8 cellular contexts compared by ENCODE assay signal in genomic region chr19:47210689-47211316, GRCh38. TPM values are rescaled to one million over a fixed set of nuclear protein-coding genes. Genes with fewer than 3 reads are reported as not detected.
DNase-seq lines count a peak whose midpoint lies in the region; ATAC-seq and TF ChIP-seq lines count a peak whose summit lies in the region.

No MANE protein-coding gene starts in this region.

- WGBS in transverse colon (ENCODE audit: low coverage in 1 of 2), 2 donors, result 30 to 46% methylated on average over 9 to 19 of the region's 19 CpGs

- peak overlapping the region in 2 of 3 donors; percentile 10 to 90 for H3K27ac Mint-ChIP-seq in IgD-negative memory B cell
- peak overlapping the region; percentile 89 for H3K27ac Mint-ChIP-seq in activated T-helper 2 cell treated with anti-CD3 and anti-CD28 coated beads, Interferon-gamma antibody, Interleukin-2, Interleukin-4, amounts not matched to agents 10 μg/mL and 5 μg/mL and 100 μg/mL, durations not matched to agents 14 hours and 24 hours and 36 hours

- in situ Hi-C loops in transverse colon (cut with MboI; ENCODE audit: low pct_ligation_motif_present in 1 of 4, low pct_unique_long_range_greater_than_20kb in 1 of 4, low sequenced_read_pairs in 3 of 4), result no loop called here

- intact Hi-C loops in activated T-helper 2 cell treated with anti-CD3 and anti-CD28 coated beads, Interferon-gamma antibody, Interleukin-2, Interleukin-4, amounts not matched to agents 10 μg/mL and 5 μg/mL and 100 μg/mL, durations not matched to agents 14 hours and 24 hours and 36 hours (cut with micrococcal nuclease), result loop anchor here (1.0 kb wide), 2 partner anchors 14 to 33 kb away; no protein-coding TSS in a partner anchor
- intact Hi-C loops in transverse colon (cut with DNase I; ENCODE audit: low total_unique reads), result no loop called here

- TF ChIP-seq CTCF in RWPE2 (IDR thresholded peaks at IDR 0.05; ENCODE audit: poor library complexity, severe bottlenecking) (peak; percentile 86), foreskin fibroblast (IDR thresholded peaks at IDR 0.05; ENCODE audit: low read depth, low read length) (peak; percentile 68), omental fat pad (IDR thresholded peaks at IDR 0.05) (peak in 2 of 3 donors; percentile 39 to 72), transverse colon (IDR thresholded peaks at IDR 0.05) (peak; percentile 81 to 95 (median 88))

- H3K4me1 Mint-ChIP-seq in IgD-negative memory B cell, result peaks cover 5 to 7% (median 5%) of the 10 kb centered on the region in 3 donors
- peaks cover 10% of the 10 kb centered on the region for H3K4me1 Mint-ChIP-seq in activated T-helper 2 cell treated with anti-CD3 and anti-CD28 coated beads, Interferon-gamma antibody, Interleukin-2, Interleukin-4, amounts not matched to agents 10 μg/mL and 5 μg/mL and 100 μg/mL, durations not matched to agents 14 hours and 24 hours and 36 hours (ENCODE audit: low read depth)

- peak; percentile 91 for DNase-seq in DMS 273 (lab: John Stamatoyannopoulos, UW; ENCODE audit: unreplicated experiment)
- no peak for DNase-seq in RWPE2 (ENCODE audit: low spot score)
- peak; percentile 66 for DNase-seq in activated T-helper 2 cell treated with anti-CD3 and anti-CD28 coated beads, Interferon-gamma antibody, Interleukin-2, Interleukin-4, amounts not matched to agents 10 μg/mL and 5 μg/mL and 100 μg/mL, durations not matched to agents 14 hours and 24 hours and 36 hours (ENCODE audit: low spot score)
- DNase-seq in foreskin fibroblast, result peak; percentile 56 to 89
- peak; percentile 97 for DNase-seq in omental fat pad (ENCODE audit: low spot score)
- peak; percentile 86 for DNase-seq in transverse colon

- no peaks in the 10 kb centered on the region for H3K9me3 ChIP-seq in RWPE2 (ENCODE audit: severe bottlenecking)
- no peaks in the 10 kb centered on the region for H3K9me3 ChIP-seq in transverse colon

- TF ChIP-seq POLR2A in transverse colon (IDR thresholded peaks at IDR 0.05), result no peak

- H3K9me3 Mint-ChIP-seq in IgD-negative memory B cell, result no peaks in the 10 kb centered on the region
- no peaks in the 10 kb centered on the region for H3K9me3 Mint-ChIP-seq in activated T-helper 2 cell treated with anti-CD3 and anti-CD28 coated beads, Interferon-gamma antibody, Interleukin-2, Interleukin-4, amounts not matched to agents 10 μg/mL and 5 μg/mL and 100 μg/mL, durations not matched to agents 14 hours and 24 hours and 36 hours

- H3K4me3 ChIP-seq in RWPE2 (ENCODE audit: severe bottlenecking) (no peak overlapping the region), foreskin fibroblast (ENCODE audit: low read depth in 1 of 2, low read length in 2 of 2) (no peak overlapping the region), transverse colon (no peak overlapping the region)

- H3K27ac ChIP-seq in RWPE2 (ENCODE audit: poor library complexity, severe bottlenecking) (peak overlapping the region; percentile 36), transverse colon (peak overlapping the region; percentile 70 to 74 (median 73))

- H3K4me1 ChIP-seq in RWPE2 (ENCODE audit: insufficient read depth, poor library complexity, severe bottlenecking) (no peaks in the 10 kb centered on the region), transverse colon (peaks cover 10 to 19% (median 13%) of the 10 kb centered on the region in 4 donors)

- peak; percentile 40; the same call in 2 of the 3 replicates for ATAC-seq in RWPE2 (ENCODE audit: low read depth)
- peak; percentile 84 for ATAC-seq in omental fat pad (ENCODE audit: low FRiP score)
- ATAC-seq in GM18502 (IDR thresholded peaks at IDR 0.05; ENCODE audit: poor library complexity, unreplicated experiment), result no peak

- H3K36me3 Mint-ChIP-seq in IgD-negative memory B cell, result peaks cover 5% of the 10 kb centered on the region
- peaks cover 50% of the 10 kb centered on the region for H3K36me3 Mint-ChIP-seq in activated T-helper 2 cell treated with anti-CD3 and anti-CD28 coated beads, Interferon-gamma antibody, Interleukin-2, Interleukin-4, amounts not matched to agents 10 μg/mL and 5 μg/mL and 100 μg/mL, durations not matched to agents 14 hours and 24 hours and 36 hours (ENCODE audit: low read depth)

- no peaks in the 10 kb centered on the region for H3K27me3 ChIP-seq in RWPE2 (ENCODE audit: insufficient read depth, poor library complexity, severe bottlenecking)
- no peaks in the 10 kb centered on the region for H3K27me3 ChIP-seq in transverse colon

- H3K36me3 ChIP-seq in RWPE2 (ENCODE audit: low read depth), result peaks cover 48% of the 10 kb centered on the region
- peaks cover 0 to 8% (median under 1%) of the 10 kb centered on the region in 4 donors for H3K36me3 ChIP-seq in transverse colon

- no peak for TF ChIP-seq EP300 in transverse colon (IDR thresholded peaks at IDR 0.05; ENCODE audit: low read depth)

- no peak overlapping the region for H3K4me3 Mint-ChIP-seq in IgD-negative memory B cell
- no peak overlapping the region for H3K4me3 Mint-ChIP-seq in activated T-helper 2 cell treated with anti-CD3 and anti-CD28 coated beads, Interferon-gamma antibody, Interleukin-2, Interleukin-4, amounts not matched to agents 10 μg/mL and 5 μg/mL and 100 μg/mL, durations not matched to agents 14 hours and 24 hours and 36 hours (ENCODE audit: low read depth)

- no peaks in the 10 kb centered on the region for H3K27me3 Mint-ChIP-seq in IgD-negative memory B cell
- H3K27me3 Mint-ChIP-seq in activated T-helper 2 cell treated with anti-CD3 and anti-CD28 coated beads, Interferon-gamma antibody, Interleukin-2, Interleukin-4, amounts not matched to agents 10 μg/mL and 5 μg/mL and 100 μg/mL, durations not matched to agents 14 hours and 24 hours and 36 hours (ENCODE audit: low read depth), result no peaks in the 10 kb centered on the region

RNA-seq across cellular contexts. Expression of gene BBC3, which starts 20.2 kb away (rescaled TPM):
- 5.1 TPM for polyA plus RNA-seq in IgD-negative memory B cell
- total RNA-seq in activated T-helper 2 cell treated with anti-CD3 and anti-CD28 coated beads, Interferon-gamma antibody, Interleukin-2, Interleukin-4, amounts not matched to agents 10 μg/mL and 5 μg/mL and 100 μg/mL, durations not matched to agents 14 hours and 24 hours and 36 hours, result 14.6 and 16.3 TPM in 2 replicates
- total RNA-seq in omental fat pad (1 to 10 TPM; 1.0 to 9.1 (median 1.8) TPM), transverse colon (10 to 100 TPM; 10.9 to 31.0 (median 14.4) TPM)

RNA-seq across cellular contexts. Expression of gene CCDC9, which starts 45.5 kb away (rescaled TPM):
- polyA plus RNA-seq in IgD-negative memory B cell, result 16.0 TPM
- 34.3 and 37.5 TPM in 2 replicates for total RNA-seq in activated T-helper 2 cell treated with anti-CD3 and anti-CD28 coated beads, Interferon-gamma antibody, Interleukin-2, Interleukin-4, amounts not matched to agents 10 μg/mL and 5 μg/mL and 100 μg/mL, durations not matched to agents 14 hours and 24 hours and 36 hours
- total RNA-seq in omental fat pad (10 to 100 TPM in 2 of 4 donors, 1 to 10 TPM in 2; 8.2 to 16.7 (median 12.5) TPM), transverse colon (10 to 100 TPM; 20.9 to 27.5 (median 22.4) TPM)
